ENCODE assay signal across 8 cellular contexts in the genomic region with DNA sequence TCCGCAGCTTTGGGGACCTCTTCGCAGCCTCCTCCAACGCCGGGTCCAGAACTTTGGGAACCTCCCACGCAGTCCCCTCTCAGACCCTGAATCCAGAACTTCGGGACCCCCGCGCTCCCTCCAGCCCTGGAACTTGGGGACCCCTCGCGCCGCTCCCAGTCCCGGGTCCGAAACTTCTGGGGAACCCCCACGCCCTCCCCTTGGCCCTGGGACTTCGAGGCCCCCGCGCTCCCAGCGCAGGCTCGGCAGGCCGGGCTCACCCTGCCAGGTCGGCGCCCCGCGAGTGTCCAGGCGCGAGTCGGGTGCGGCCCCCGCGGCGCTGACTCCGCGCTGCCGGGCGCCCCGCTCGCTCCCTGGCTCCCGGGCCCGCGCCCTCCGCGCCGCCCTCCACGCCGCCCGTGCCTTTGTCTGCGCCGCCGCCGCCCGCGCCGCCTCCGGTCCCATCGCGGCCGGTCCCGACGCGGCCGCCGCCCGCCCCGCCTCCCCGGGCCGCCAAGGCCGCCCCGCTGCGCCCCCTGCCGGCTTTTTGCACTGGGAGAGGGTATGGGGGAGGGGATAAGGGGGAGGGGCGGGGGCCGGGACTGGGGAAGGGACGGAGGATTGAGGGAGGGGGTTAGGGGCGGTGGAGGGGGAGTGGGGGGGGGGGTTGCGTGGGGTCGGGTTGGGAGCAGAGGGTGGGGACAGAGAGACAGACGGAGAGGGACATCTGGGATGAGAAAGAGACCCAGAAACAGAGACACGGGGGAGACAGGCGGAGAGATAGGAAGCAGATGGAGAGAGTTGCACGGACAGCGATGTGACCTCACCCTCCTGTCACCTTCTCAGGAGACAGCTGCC. TPM values are rescaled to one million over a fixed set of nuclear protein-coding genes. Genes with fewer than 3 reads are reported as not detected.
A peak's percentile ranks its signal among the peaks of the same experiment; 100 is the strongest.
DNase-seq lines count a peak whose midpoint lies in the region; ATAC-seq and TF ChIP-seq lines count a peak whose summit lies in the region.

A gene (minus strand): TSS at position 427 of the 837 bp plus-strand sequence. CDS start 2,235 bp downstream, outside the sequence.

- peak; percentile 51 to 80 (median 64) for DNase-seq in CD8-positive, alpha-beta memory T cell
- DNase-seq in HL-60 (ENCODE audit: low read depth in 1 of 2, low spot score in 1 of 2) (peak in 1 of 2 experiments; percentile 59), SK-N-DZ (ENCODE audit: low spot score) (peak; percentile 41), glutamatergic neuron (peak; percentile 93), omental fat pad (ENCODE audit: low spot score) (peak; percentile 85), superior temporal gyrus (ENCODE audit: extremely low spot score) (peak; percentile 71)
- DNase-seq in activated naive CD4-positive, alpha-beta T cell treated with anti-CD3 and anti-CD28 coated beads, Interleukin-2, amount 50 U/mL, for 72 hours (ENCODE audit: low spot score in 2 of 2), result peak in 1 of 2 donors; percentile 91

- peak within 1 kb of the TSS; percentile 60 to 85 (median 70) for H3K4me3 Mint-ChIP-seq in CD8-positive, alpha-beta memory T cell
- H3K4me3 Mint-ChIP-seq in glutamatergic neuron (ENCODE audit: unreplicated experiment), result peak within 1 kb of the TSS; percentile 95

- CTCF ChIA-PET in CD8-positive, alpha-beta memory T cell (lab: Charles Lee), result no interaction called here

- peaks cover 6% of the 10 kb centered on the region for H3K4me1 ChIP-seq in CD8-positive, alpha-beta memory T cell (ENCODE audit: insufficient read depth, low read length)

- H3K27ac ChIP-seq in CD8-positive, alpha-beta memory T cell (ENCODE audit: low read depth, low read length), result no peak within 1 kb of the TSS
- H3K27ac ChIP-seq in HL-60 (replicated peaks), result peak within 1 kb of the TSS; percentile 46

- H3K9me3 Mint-ChIP-seq in CD8-positive, alpha-beta memory T cell, result no peaks in the 10 kb centered on the region
- H3K9me3 Mint-ChIP-seq in activated naive CD4-positive, alpha-beta T cell treated with anti-CD3 and anti-CD28 coated beads, Interleukin-2, amount 50 U/mL, for 72 hours, result no peaks in the 10 kb centered on the region
- H3K9me3 Mint-ChIP-seq in glutamatergic neuron (ENCODE audit: unreplicated experiment), result peaks cover 12% of the 10 kb centered on the region

- no peaks in the 10 kb centered on the region for H3K9me3 ChIP-seq in CD8-positive, alpha-beta memory T cell (ENCODE audit: low read length)

- H3K4me3 ChIP-seq in CD8-positive, alpha-beta memory T cell (ENCODE audit: low read length), result no peak within 1 kb of the TSS
- peak within 1 kb of the TSS; percentile 85 for H3K4me3 ChIP-seq in HL-60 (replicated peaks; ENCODE audit: insufficient read depth, low read length)

- H3K36me3 Mint-ChIP-seq in CD8-positive, alpha-beta memory T cell, result no peaks in the 10 kb centered on the region
- H3K36me3 Mint-ChIP-seq in activated naive CD4-positive, alpha-beta T cell treated with anti-CD3 and anti-CD28 coated beads, Interleukin-2, amount 50 U/mL, for 72 hours, result no peaks in the 10 kb centered on the region
- H3K36me3 Mint-ChIP-seq in glutamatergic neuron (ENCODE audit: unreplicated experiment), result no peaks in the 10 kb centered on the region

- TF ChIP-seq CTCF in HL-60 (IDR thresholded peaks at IDR 0.05; ENCODE audit: insufficient read depth, low read length) (no peak), glutamatergic neuron (IDR thresholded peaks at IDR 0.05; ENCODE audit: partially characterized antibody, unreplicated experiment) (no peak), omental fat pad (IDR thresholded peaks at IDR 0.05) (no peak)

- peak; percentile 91 to 93 for ATAC-seq in activated naive CD4-positive, alpha-beta T cell treated with anti-CD3 and anti-CD28 coated beads, Interleukin-2, amount 50 U/mL, for 72 hours
- ATAC-seq in omental fat pad (ENCODE audit: low FRiP score) (peak; percentile 82), GM21526 (IDR thresholded peaks at IDR 0.05; ENCODE audit: low FRiP score, unreplicated experiment) (no peak)

- peaks cover 5% of the 10 kb centered on the region for H3K27me3 ChIP-seq in CD8-positive, alpha-beta memory T cell (ENCODE audit: insufficient read depth, low read length, poor library complexity, severe bottlenecking)
- peaks cover 3% of the 10 kb centered on the region for H3K27me3 ChIP-seq in HL-60 (ENCODE audit: insufficient read depth, poor library complexity, severe bottlenecking)

- POLR2A ChIA-PET in CD8-positive, alpha-beta memory T cell (lab: Charles Lee), result no interaction called here

- H3K27ac Mint-ChIP-seq in CD8-positive, alpha-beta memory T cell, result peak within 1 kb of the TSS in 1 of 8 donors; percentile 6
- no peak within 1 kb of the TSS for H3K27ac Mint-ChIP-seq in activated naive CD4-positive, alpha-beta T cell treated with anti-CD3 and anti-CD28 coated beads, Interleukin-2, amount 50 U/mL, for 72 hours
- H3K27ac Mint-ChIP-seq in glutamatergic neuron (ENCODE audit: unreplicated experiment), result peak within 1 kb of the TSS; percentile 99

- H3K27me3 Mint-ChIP-seq in CD8-positive, alpha-beta memory T cell, result peaks cover 26 to 34% of the 10 kb centered on the region in 2 donors
- H3K27me3 Mint-ChIP-seq in glutamatergic neuron (ENCODE audit: unreplicated experiment), result peaks cover 14% of the 10 kb centered on the region

- H3K36me3 ChIP-seq in CD8-positive, alpha-beta memory T cell (ENCODE audit: insufficient read depth, low read length), result no peaks in the 10 kb centered on the region

- peaks cover 8 to 19% (median 10%) of the 10 kb centered on the region in 3 donors for H3K4me1 Mint-ChIP-seq in CD8-positive, alpha-beta memory T cell
- peaks cover 12% of the 10 kb centered on the region for H3K4me1 Mint-ChIP-seq in glutamatergic neuron (ENCODE audit: low read depth, unreplicated experiment)

RNA-seq across cellular contexts. Expression of the gene that starts here (rescaled TPM):
- total RNA-seq in CD8-positive, alpha-beta memory T cell, result 1 to 10 TPM; 1.2 to 1.3 TPM
- 0.58 TPM for polyA plus RNA-seq in CD8-positive, alpha-beta memory T cell
- polyA plus RNA-seq in SK-N-DZ (2014; cell fraction: cytosol; rRNA removed), result 39.8 and 69.9 TPM in 2 replicates
- polyA plus RNA-seq in SK-N-DZ (2014; cell fraction: nucleus; rRNA removed), result 89.5 and 131 TPM in 2 replicates
- total RNA-seq in activated naive CD4-positive, alpha-beta T cell treated with anti-CD3 and anti-CD28 coated beads, Interleukin-2, amount 50 U/mL, for 72 hours, result 1 to 10 TPM in 1 of 2 donors, under 1 TPM in 1; 0.36 to 1.0 TPM
- 217 TPM for total RNA-seq in glutamatergic neuron (ENCODE audit: unreplicated experiment)
- 10 to 100 TPM; 16.6 to 47.8 (median 40.6) TPM for total RNA-seq in omental fat pad

Comparison
In these comparisons a context has a peak if more than half of its experiments do, and no peak if none do; other contexts are left out.
1. RNA of the gene that starts here (total RNA-seq): 217 TPM in glutamatergic neuron (single experiment) and 16.6 to 47.8 TPM in omental fat pad; 1.2 to 1.3 TPM in CD8-positive, alpha-beta memory T cell and 0.36 to 1.0 TPM in activated naive CD4-positive, alpha-beta T cell treated with anti-CD3 and anti-CD28 coated beads, Interleukin-2, amount 50 U/mL, for 72 hours; every median in the first group is over 4 times any median in the second.